ENCODE assay signal across 33 cellular contexts in the genomic region with DNA sequence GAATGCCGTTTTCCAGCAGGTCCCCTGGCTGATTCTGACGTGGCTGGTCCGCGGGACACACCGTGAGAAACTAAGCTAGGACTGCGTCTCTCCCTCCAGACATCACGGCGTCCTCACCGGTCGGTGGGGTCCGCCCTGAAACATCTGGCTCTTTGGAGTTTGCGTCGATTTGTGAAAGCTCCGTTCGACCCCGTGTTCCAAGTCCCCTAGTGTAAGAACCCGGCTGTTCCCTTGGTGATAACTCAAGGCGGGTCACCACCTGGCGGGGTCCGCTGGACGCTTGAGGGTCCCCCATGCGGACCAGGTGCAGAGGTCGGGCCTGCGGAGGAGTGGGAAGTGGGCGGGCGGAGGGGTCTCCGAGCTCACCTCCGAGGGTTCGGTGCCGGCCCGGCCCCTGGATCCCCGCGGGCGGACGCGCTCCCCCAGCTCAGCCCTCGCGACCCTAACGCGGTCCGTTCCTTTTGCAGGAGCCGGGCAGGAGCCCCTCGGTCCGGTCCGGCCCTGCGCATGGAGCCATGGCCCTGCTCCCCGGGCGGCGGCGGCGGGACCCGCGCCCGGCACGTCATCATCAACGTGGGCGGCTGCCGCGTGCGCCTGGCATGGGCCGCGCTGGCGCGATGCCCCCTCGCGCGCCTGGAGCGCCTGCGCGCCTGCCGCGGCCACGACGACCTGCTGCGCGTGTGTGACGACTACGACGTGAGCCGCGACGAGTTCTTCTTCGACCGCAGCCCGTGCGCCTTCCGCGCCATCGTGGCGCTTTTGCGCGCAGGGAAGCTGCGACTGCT.
DNase-seq lines count a peak whose midpoint lies in the region; ATAC-seq and TF ChIP-seq lines count a peak whose summit lies in the region.
"Had no signal": no experiment of that assay in that cellular context is flagged by ENCODE, and none has a peak within 500 bp of the region (broad histone marks: within the 10 kb centered on the region; RNA-seq: fewer than 3 reads in every experiment).

No MANE protein-coding gene starts in this region.

- no peaks in the 10 kb centered on the region for H3K36me3 Mint-ChIP-seq in activated naive CD8-positive, alpha-beta T cell treated with anti-CD3 and anti-CD28 coated beads, Interleukin-2, amount 10 ng/mL, durations not matched to agents 7 days and 5 days
- no peaks in the 10 kb centered on the region for H3K36me3 Mint-ChIP-seq in activated naive CD8-positive, alpha-beta T cell treated with anti-CD3 and anti-CD28 coated beads for 36 hours
- no peaks in the 10 kb centered on the region for H3K36me3 Mint-ChIP-seq in activated CD4-positive, alpha-beta memory T cell treated with anti-CD3 and anti-CD28 coated beads, Interleukin-2, amount 10 ng/mL, durations not matched to agents 7 days and 5 days (ENCODE audit: low read depth)
- H3K36me3 Mint-ChIP-seq: activated naive CD4-positive, alpha-beta T cell treated with anti-CD3 and anti-CD28 coated beads, Interleukin-2, amount 10 ng/mL, durations not matched to agents 7 days and 5 days; CD4-positive, alpha-beta memory T cell had no signal

- H3K27ac Mint-ChIP-seq in activated naive CD8-positive, alpha-beta T cell treated with anti-CD3 and anti-CD28 coated beads, Interleukin-2, amount 10 ng/mL, durations not matched to agents 7 days and 5 days, result no peak overlapping the region
- H3K27ac Mint-ChIP-seq in activated naive CD8-positive, alpha-beta T cell treated with anti-CD3 and anti-CD28 coated beads for 36 hours, result no peak overlapping the region
- no peak overlapping the region for H3K27ac Mint-ChIP-seq in activated CD4-positive, alpha-beta memory T cell treated with anti-CD3 and anti-CD28 coated beads, Interleukin-2, amount 10 ng/mL, durations not matched to agents 7 days and 5 days
- H3K27ac Mint-ChIP-seq: activated naive CD4-positive, alpha-beta T cell treated with anti-CD3 and anti-CD28 coated beads, Interleukin-2, amount 10 ng/mL, durations not matched to agents 7 days and 5 days; activated T-helper 1 cell treated with anti-CD3 and anti-CD28 coated beads, Interleukin-12 subunit alpha, Interleukin-12 subunit beta, Interleukin-2, Interleukin-4 antibody, amounts not matched to agents 30 ng/mL and 10 ng/mL and 1 ng/mL, durations not matched to agents 14 hours and 24 hours and 36 hours; B cell; CD4-positive, alpha-beta memory T cell; natural killer cell treated with Interleukin-12 subunit alpha and Interleukin-12 subunit beta and Interleukin-15 and Interleukin-18, amount 100 ng/mL, for 72 hours had no signal

- POLR2A ChIA-PET in activated naive CD8-positive, alpha-beta T cell treated with anti-CD3 and anti-CD28 coated beads, Interleukin-2, amount 10 ng/mL, durations not matched to agents 7 days and 5 days (lab: Charles Lee), result no interaction called here
- POLR2A ChIA-PET in activated CD4-positive, alpha-beta memory T cell treated with anti-CD3 and anti-CD28 coated beads, Interleukin-2, amount 10 ng/mL, durations not matched to agents 7 days and 5 days (lab: Charles Lee), result no interaction called here

- no peak for TF ChIP-seq EP300 in transverse colon (IDR thresholded peaks at IDR 0.05; ENCODE audit: low read depth)

- no peaks in the 10 kb centered on the region for H3K4me1 ChIP-seq in transverse colon
- H3K4me1 ChIP-seq: gastrocnemius medialis, thyroid gland had no signal

- no peak for TF ChIP-seq POLR2A in transverse colon (IDR thresholded peaks at IDR 0.05)

- no peaks in the 10 kb centered on the region for H3K9me3 ChIP-seq in transverse colon
- H3K9me3 ChIP-seq: gastrocnemius medialis, thyroid gland had no signal

- H3K4me3 Mint-ChIP-seq in activated naive CD8-positive, alpha-beta T cell treated with anti-CD3 and anti-CD28 coated beads, Interleukin-2, amount 10 ng/mL, durations not matched to agents 7 days and 5 days, result no peak overlapping the region
- H3K4me3 Mint-ChIP-seq in activated naive CD8-positive, alpha-beta T cell treated with anti-CD3 and anti-CD28 coated beads for 36 hours, result no peak overlapping the region
- H3K4me3 Mint-ChIP-seq in activated CD4-positive, alpha-beta memory T cell treated with anti-CD3 and anti-CD28 coated beads, Interleukin-2, amount 10 ng/mL, durations not matched to agents 7 days and 5 days, result no peak overlapping the region
- H3K4me3 Mint-ChIP-seq: activated naive CD4-positive, alpha-beta T cell treated with anti-CD3 and anti-CD28 coated beads, Interleukin-2, amount 10 ng/mL, durations not matched to agents 7 days and 5 days; activated T-helper 1 cell treated with anti-CD3 and anti-CD28 coated beads, Interleukin-12 subunit alpha, Interleukin-12 subunit beta, Interleukin-2, Interleukin-4 antibody, amounts not matched to agents 30 ng/mL and 10 ng/mL and 1 ng/mL, durations not matched to agents 14 hours and 24 hours and 36 hours; B cell; CD4-positive, alpha-beta memory T cell; natural killer cell treated with Interleukin-12 subunit alpha and Interleukin-12 subunit beta and Interleukin-15 and Interleukin-18, amount 100 ng/mL, for 72 hours had no signal

- H3K4me3 ChIP-seq in transverse colon, result no peak overlapping the region
- H3K4me3 ChIP-seq: gastrocnemius medialis, skin epidermis, thyroid gland had no signal

- no peaks in the 10 kb centered on the region for H3K36me3 ChIP-seq in transverse colon
- H3K36me3 ChIP-seq: brain microvascular endothelial cell, gastrocnemius medialis, thyroid gland had no signal

- no peaks in the 10 kb centered on the region for H3K4me1 Mint-ChIP-seq in activated naive CD8-positive, alpha-beta T cell treated with anti-CD3 and anti-CD28 coated beads, Interleukin-2, amount 10 ng/mL, durations not matched to agents 7 days and 5 days
- H3K4me1 Mint-ChIP-seq in activated naive CD8-positive, alpha-beta T cell treated with anti-CD3 and anti-CD28 coated beads for 36 hours, result no peaks in the 10 kb centered on the region
- no peaks in the 10 kb centered on the region for H3K4me1 Mint-ChIP-seq in activated CD4-positive, alpha-beta memory T cell treated with anti-CD3 and anti-CD28 coated beads, Interleukin-2, amount 10 ng/mL, durations not matched to agents 7 days and 5 days
- H3K4me1 Mint-ChIP-seq: activated naive CD4-positive, alpha-beta T cell treated with anti-CD3 and anti-CD28 coated beads, Interleukin-2, amount 10 ng/mL, durations not matched to agents 7 days and 5 days; B cell had no signal

- H3K27me3 ChIP-seq in transverse colon, result no peaks in the 10 kb centered on the region
- H3K27me3 ChIP-seq: brain microvascular endothelial cell, thyroid gland had no signal

- intact Hi-C loops in transverse colon (cut with DNase I; ENCODE audit: low total_unique reads), result no loop called here

- H3K9me3 Mint-ChIP-seq in activated naive CD8-positive, alpha-beta T cell treated with anti-CD3 and anti-CD28 coated beads, Interleukin-2, amount 10 ng/mL, durations not matched to agents 7 days and 5 days, result no peaks in the 10 kb centered on the region
- peaks cover 10% of the 10 kb centered on the region for H3K9me3 Mint-ChIP-seq in activated naive CD8-positive, alpha-beta T cell treated with anti-CD3 and anti-CD28 coated beads for 36 hours
- H3K9me3 Mint-ChIP-seq in activated CD4-positive, alpha-beta memory T cell treated with anti-CD3 and anti-CD28 coated beads, Interleukin-2, amount 10 ng/mL, durations not matched to agents 7 days and 5 days, result peaks cover 2% of the 10 kb centered on the region

- no peak for ATAC-seq in activated naive CD8-positive, alpha-beta T cell treated with anti-CD3 and anti-CD28 coated beads, Interleukin-2, amount 10 ng/mL, durations not matched to agents 7 days and 5 days (ENCODE audit: low read depth)
- ATAC-seq in GM18498 (IDR thresholded peaks at IDR 0.05; ENCODE audit: unreplicated experiment) (no peak), GM21529 (IDR thresholded peaks at IDR 0.05; ENCODE audit: unreplicated experiment) (no peak)
- ATAC-seq: gastrocnemius medialis; HepG2; natural killer cell treated with Interleukin-12 subunit alpha and Interleukin-12 subunit beta and Interleukin-15 and Interleukin-18, amount 100 ng/mL, for 72 hours; PC-3; SK-N-SH treated with all-trans-retinoic acid at 6 μM for 48 hours had no signal

- CTCF ChIA-PET in activated CD4-positive, alpha-beta memory T cell treated with anti-CD3 and anti-CD28 coated beads, Interleukin-2, amount 10 ng/mL, durations not matched to agents 7 days and 5 days (lab: Charles Lee), result no interaction called here

- in situ Hi-C loops in transverse colon (cut with MboI; ENCODE audit: low pct_ligation_motif_present in 1 of 4, low pct_unique_long_range_greater_than_20kb in 1 of 4, low sequenced_read_pairs in 3 of 4), result no loop called here

- TF ChIP-seq CTCF in transverse colon (IDR thresholded peaks at IDR 0.05), result no peak

- 85% methylated on average over 93 of the region's 93 CpGs; no CpG with 5 or more reads in 1 of the 2 donors for WGBS in transverse colon (ENCODE audit: low coverage in 1 of 2), 2 donors

- no peak overlapping the region for H3K27ac ChIP-seq in transverse colon
- H3K27ac ChIP-seq: brain microvascular endothelial cell, gastrocnemius medialis, skin epidermis, thyroid gland had no signal

- H3K27me3 Mint-ChIP-seq in activated naive CD8-positive, alpha-beta T cell treated with anti-CD3 and anti-CD28 coated beads, Interleukin-2, amount 10 ng/mL, durations not matched to agents 7 days and 5 days, result peaks cover 7% of the 10 kb centered on the region
- peaks cover 7% of the 10 kb centered on the region for H3K27me3 Mint-ChIP-seq in activated naive CD8-positive, alpha-beta T cell treated with anti-CD3 and anti-CD28 coated beads for 36 hours
- H3K27me3 Mint-ChIP-seq in activated CD4-positive, alpha-beta memory T cell treated with anti-CD3 and anti-CD28 coated beads, Interleukin-2, amount 10 ng/mL, durations not matched to agents 7 days and 5 days, result peaks cover 3% of the 10 kb centered on the region

- DNase-seq in activated naive CD8-positive, alpha-beta T cell treated with anti-CD3 and anti-CD28 coated beads, Interleukin-2, amount 10 ng/mL, durations not matched to agents 7 days and 5 days, result peak; percentile 13
- no peak for DNase-seq in activated naive CD8-positive, alpha-beta T cell treated with anti-CD3 and anti-CD28 coated beads for 36 hours
- DNase-seq in activated CD4-positive, alpha-beta memory T cell treated with anti-CD3 and anti-CD28 coated beads, Interleukin-2, amount 10 ng/mL, durations not matched to agents 7 days and 5 days, result peak; percentile 8
- DNase-seq in mesenteric fat pad (ENCODE audit: low spot score) (peak; percentile 81), transverse colon (peak; percentile 5), NCI-H1417 (lab: John Stamatoyannopoulos, UW) (no peak)
- DNase-seq: ACHN; activated CD4-positive, CD25-positive, alpha-beta regulatory T cell treated with anti-CD3 and anti-CD28 coated beads, Interleukin-2, amount 50 U/mL, for 72 hours; activated naive CD4-positive, alpha-beta T cell treated with anti-CD3 and anti-CD28 coated beads, Interleukin-2, amount 10 ng/mL, durations not matched to agents 7 days and 5 days; amniotic stem cell; brain microvascular endothelial cell; CD4-positive, alpha-beta memory T cell; DMS 273 treated with DMSO at 0.1 percent for 48 hours; EL; gastrocnemius medialis; mammary epithelial cell; MM.1S; NCI-H2081 treated with DMSO at 0.1 percent for 48 hours; NCI-H2227 treated with DMSO at 0.1 percent for 48 hours; NCI-H526; NK-92 treated with Interleukin-12 subunit alpha and Interleukin-12 subunit beta, amount 100 ng/mL, for 24 hours; PC-3; stimulated activated naive CD4-positive, alpha-beta T cell treated with Interleukin-2 at 50 U/mL for 16 hours; T-helper 2 cell; thyroid gland had no signal

Comparison
In these comparisons a context has a peak if more than half of its experiments do, and no peak if none do; other contexts are left out.
1. DNase-seq: peak in activated naive CD8-positive, alpha-beta T cell treated with anti-CD3 and anti-CD28 coated beads, Interleukin-2, amount 10 ng/mL, durations not matched to agents 7 days and 5 days (single experiment), activated CD4-positive, alpha-beta memory T cell treated with anti-CD3 and anti-CD28 coated beads, Interleukin-2, amount 10 ng/mL, durations not matched to agents 7 days and 5 days (single experiment), mesenteric fat pad (single experiment) and transverse colon (single experiment); none in activated naive CD8-positive, alpha-beta T cell treated with anti-CD3 and anti-CD28 coated beads for 36 hours (single experiment) and NCI-H1417 (0 of 3).